8 cellular contexts compared by ENCODE assay signal in the genomic region with DNA sequence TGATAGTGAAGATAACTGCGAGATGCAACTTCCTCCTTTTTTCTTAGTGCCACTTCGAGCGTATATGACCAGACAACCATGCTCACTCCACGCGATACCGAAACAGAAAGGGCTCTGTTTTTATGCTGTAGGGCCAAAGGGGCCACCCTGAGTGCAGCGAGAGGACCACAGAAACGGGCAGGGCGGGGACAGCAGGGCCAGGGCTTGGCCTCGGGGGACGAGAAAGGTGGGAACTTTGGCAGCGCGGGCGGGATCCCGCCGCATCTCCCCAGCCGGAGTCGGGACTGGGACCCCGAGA. TPM values are rescaled to one million over a fixed set of nuclear protein-coding genes. Genes with fewer than 3 reads are reported as not detected.
A peak's percentile ranks its signal among the peaks of the same experiment; 100 is the strongest.
DNase-seq lines count a peak whose midpoint lies in the region; ATAC-seq lines count a peak whose summit lies in the region.

No MANE protein-coding gene starts in this region.

- H3K4me1 ChIP-seq in muscle layer of colon (ENCODE audit: insufficient read depth, low read length) (peaks cover 7% of the 10 kb centered on the region), stomach smooth muscle (ENCODE audit: control insufficient read depth, insufficient read depth, low read length) (peaks cover 3% of the 10 kb centered on the region)

- H3K4me3 ChIP-seq in muscle layer of colon (ENCODE audit: low read depth in 1 of 2, low read length in 2 of 2) (peak overlapping the region; percentile 83 to 93), stomach smooth muscle (ENCODE audit: low read length in 2 of 2) (peak overlapping the region; percentile 79 to 91)

- peak; percentile 72 for ATAC-seq in GM18868 (IDR thresholded peaks at IDR 0.05; ENCODE audit: unreplicated experiment)
- peak; percentile 63 for ATAC-seq in HG03095 (IDR thresholded peaks at IDR 0.05; ENCODE audit: unreplicated experiment)

- peak; percentile 46 for DNase-seq in A172 (ENCODE audit: low spot score)
- peak; percentile 75 for DNase-seq in NOMO-1 treated with dmso at 0.1 percent for 144 hours (lab: John Stamatoyannopoulos, UW; ENCODE audit: unreplicated experiment)
- peak; percentile 12 for DNase-seq in activated CD8-positive, alpha-beta memory T cell treated with anti-CD3 and anti-CD28 coated beads, Interleukin-2, amount 50 U/mL, for 1 hour (ENCODE audit: extremely low read depth)
- DNase-seq in epithelial cell of prostate (ENCODE audit: low read depth, low spot score): no peak

- peak overlapping the region; percentile 55 for H3K9ac ChIP-seq in muscle layer of colon (ENCODE audit: low read length)
- H3K9ac ChIP-seq in stomach smooth muscle (ENCODE audit: low read length in 2 of 2): peak overlapping the region; percentile 83 to 85

- H3K27me3 ChIP-seq in muscle layer of colon (ENCODE audit: control insufficient read depth in 1 of 2, insufficient read depth in 2 of 2, low read length in 2 of 2): no peaks in the 10 kb centered on the region
- H3K27me3 ChIP-seq in stomach smooth muscle (ENCODE audit: control insufficient read depth in 1 of 2, insufficient read depth in 2 of 2, low read length in 2 of 2): no peaks in the 10 kb centered on the region

- H3K9me3 ChIP-seq in muscle layer of colon (ENCODE audit: low read length): no peaks in the 10 kb centered on the region
- H3K9me3 ChIP-seq in stomach smooth muscle (ENCODE audit: control insufficient read depth in 2 of 2, low read length in 2 of 2): no peaks in the 10 kb centered on the region

- no peaks in the 10 kb centered on the region for H3K36me3 ChIP-seq in muscle layer of colon (ENCODE audit: insufficient read depth, low read length)
- H3K36me3 ChIP-seq in stomach smooth muscle (ENCODE audit: control insufficient read depth in 2 of 2, insufficient read depth in 2 of 2, low read length in 2 of 2): no peaks in the 10 kb centered on the region

- H3K27ac ChIP-seq in epithelial cell of prostate (peak overlapping the region; percentile 57), muscle layer of colon (ENCODE audit: low read depth, low read length) (peak overlapping the region; percentile 93), stomach smooth muscle (ENCODE audit: low read length) (peak overlapping the region; percentile 56)

RNA-seq across cellular contexts. Expression of a gene that starts 0.5 kb away (rescaled TPM):
- 25.9 and 47.1 TPM in 2 replicates for total RNA-seq in A172 (2014; rRNA removed; shearing (Covaris generic))

RNA-seq across cellular contexts. Expression of a gene that starts 7.0 kb away (rescaled TPM):
- 0.26 TPM in 1 of 2 replicates, not detected in the other for total RNA-seq in A172 (2014; rRNA removed; shearing (Covaris generic))
